13 cellular contexts compared by ENCODE assay signal in the genomic region with DNA sequence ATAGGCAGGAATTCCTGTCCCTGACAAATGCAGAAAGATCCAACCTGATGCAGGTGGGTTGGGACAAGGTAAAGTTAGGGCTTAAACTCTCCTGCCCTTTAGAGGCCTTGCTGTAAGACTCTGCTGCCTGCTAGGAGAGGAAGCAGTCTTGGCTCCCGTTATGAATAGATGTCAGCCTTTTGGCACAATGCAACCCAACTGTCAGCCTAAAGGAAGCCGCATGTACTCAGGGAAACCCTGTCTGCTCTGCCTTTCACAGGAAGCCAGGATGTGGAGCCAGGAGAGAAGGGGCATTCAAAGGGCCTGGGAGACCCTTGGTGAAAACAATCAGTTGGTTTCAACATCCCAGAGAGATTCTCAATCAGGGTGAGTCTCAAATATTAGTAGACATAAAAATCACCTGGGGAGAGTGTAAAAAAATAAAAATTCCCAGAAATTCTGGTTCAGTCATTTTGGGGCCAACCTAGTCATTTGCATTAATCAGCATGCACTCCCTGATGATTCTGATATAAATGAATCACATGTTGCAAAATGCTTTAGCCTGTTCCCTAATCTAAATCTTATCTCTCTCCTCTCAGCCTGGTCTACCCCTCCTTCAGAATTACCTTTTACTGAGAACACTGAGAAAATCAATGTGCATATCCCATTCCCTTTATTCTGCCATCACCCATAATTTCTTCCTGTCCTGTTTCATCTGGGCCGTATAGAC.
DNase-seq lines count a peak whose midpoint lies in the region; ATAC-seq, FAIRE-seq and TF ChIP-seq lines count a peak whose summit lies in the region.
"Had no signal": no experiment of that assay in that cellular context is flagged by ENCODE, and none has a peak within 500 bp of the region (broad histone marks: within the 10 kb centered on the region; RNA-seq: fewer than 3 reads in every experiment).

No MANE protein-coding gene starts in this region.

- intact Hi-C loops in PC-9 (cut with micrococcal nuclease; ENCODE audit: unreplicated experiment): no loop called here
- intact Hi-C loops in esophagus muscularis mucosa (cut with DNase I): no loop called here

- TF ChIP-seq CTCF in PC-9 (conservative IDR thresholded peaks at IDR 0.05): no peak
- TF ChIP-seq CTCF in esophagus muscularis mucosa (IDR thresholded peaks at IDR 0.05): no peak
- no peak for TF ChIP-seq CTCF in omental fat pad (IDR thresholded peaks at IDR 0.05)
- no peak for TF ChIP-seq CTCF in tibial nerve (IDR thresholded peaks at IDR 0.05)

- POLR2A ChIA-PET in PC-9 (lab: Charles Lee; ENCODE audit: unreplicated experiment): no interaction called here

- no peaks in the 10 kb centered on the region for H3K9me2 ChIP-seq in PC-9 (ENCODE audit: insufficient read depth)

- no peaks in the 10 kb centered on the region for H3K9me3 ChIP-seq in PC-9 (ENCODE audit: insufficient read depth, low read depth)
- no peaks in the 10 kb centered on the region for H3K9me3 ChIP-seq in esophagus muscularis mucosa
- no peaks in the 10 kb centered on the region for H3K9me3 ChIP-seq in tibial nerve

- H2AFZ ChIP-seq in PC-9: no peak overlapping the region

- ATAC-seq in omental fat pad (ENCODE audit: low FRiP score) (peak; percentile 37), GM19467 (IDR thresholded peaks at IDR 0.05; ENCODE audit: unreplicated experiment) (no peak)
- ATAC-seq: stimulated activated effector memory CD8-positive, alpha-beta T cell treated with anti-CD3 and anti-CD28 coated beads, Interleukin-12 subunit alpha, Interleukin-12 subunit beta, amount 100 ng/mL, for 72 hours had no signal

- H3K4me1 ChIP-seq in PC-9 (replicated peaks; ENCODE audit: insufficient read depth): peaks cover 50% of the 10 kb centered on the region
- H3K4me1 ChIP-seq in esophagus muscularis mucosa: peaks cover 12 to 21% (median 17%) of the 10 kb centered on the region in 4 donors
- H3K4me1 ChIP-seq in tibial nerve: peaks cover 0 to 22% (median 4%) of the 10 kb centered on the region in 4 donors

- H3K27ac ChIP-seq in PC-9 (peak overlapping the region; percentile 39; the same call in 1 of the 2 replicates), esophagus muscularis mucosa (replicated peaks in 1 of 4) (no peak overlapping the region), tibial nerve (no peak overlapping the region)

- BruUV-seq in PC-9 (replicated peaks; lab: Mats Ljungman, UMichigan): no TSS peak

- no peak for TF ChIP-seq EP300 in esophagus muscularis mucosa (IDR thresholded peaks at IDR 0.05)
- TF ChIP-seq EP300 in tibial nerve (IDR thresholded peaks at IDR 0.05): no peak

- no peaks in the 10 kb centered on the region for H3K79me2 ChIP-seq in PC-9 (ENCODE audit: low read depth)

- no peak overlapping the region for H3K4me2 ChIP-seq in PC-9

- no peaks in the 10 kb centered on the region for H3K36me3 ChIP-seq in PC-9 (ENCODE audit: low read depth)
- H3K36me3 ChIP-seq in esophagus muscularis mucosa: no peaks in the 10 kb centered on the region
- H3K36me3 ChIP-seq in tibial nerve: no peaks in the 10 kb centered on the region

- CTCF ChIA-PET in PC-9 (lab: Charles Lee): no interaction called here

- WGBS in esophagus muscularis mucosa: 27% methylated on average over 3 of the region's 3 CpGs
- WGBS in tibial nerve, 2 donors: 41 to 45% methylated on average over 3 of the region's 3 CpGs

- TF ChIP-seq POLR2A in esophagus muscularis mucosa (IDR thresholded peaks at IDR 0.05; ENCODE audit: low read depth) (no peak), tibial nerve (IDR thresholded peaks at IDR 0.05) (no peak)

- peaks cover 12% of the 10 kb centered on the region for H3F3A ChIP-seq in PC-9 (ENCODE audit: insufficient read depth, low read depth)

- H3K4me3 ChIP-seq in PC-9 (no peak overlapping the region), esophagus muscularis mucosa (no peak overlapping the region), tibial nerve (no peak overlapping the region)

- FAIRE-seq in HTR-8/SVneo (lab: Jason Lieb, UNC): no peak

- H3K27me3 ChIP-seq in PC-9 (ENCODE audit: insufficient read depth, low read depth) (no peaks in the 10 kb centered on the region), esophagus muscularis mucosa (no peaks in the 10 kb centered on the region), tibial nerve (no peaks in the 10 kb centered on the region)

- no peaks in the 10 kb centered on the region for H4K20me1 ChIP-seq in PC-9 (ENCODE audit: insufficient read depth)

- DNase-seq in EL (peak; percentile 25), PC-9 (peak in 1 of 2 experiments; percentile 41), esophagus muscularis mucosa (ENCODE audit: extremely low spot score) (peak; percentile 62), omental fat pad (ENCODE audit: low spot score) (no peak), tibial nerve (ENCODE audit: low spot score in 2 of 2) (no peak), HTR-8/SVneo (ENCODE audit: insufficient read length, low spot score) (no peak), NCI-H524 (lab: John Stamatoyannopoulos, UW) (no peak)
- DNase-seq: activated naive CD8-positive, alpha-beta T cell treated with anti-CD3 and anti-CD28 coated beads, Interleukin-2, amount 10 ng/mL, durations not matched to agents 7 days and 5 days; CD4-positive, CD25-positive, alpha-beta regulatory T cell; NCI-H187 treated with DMSO at 0.1 percent for 48 hours; OCI-M1 had no signal

Comparison
In these comparisons a context has a peak if more than half of its experiments do, and no peak if none do; other contexts are left out.
1. DNase-seq: peak in EL (single experiment) and esophagus muscularis mucosa (single experiment); none in omental fat pad (single experiment), tibial nerve (0 of 2), HTR-8/SVneo (single experiment) and NCI-H524 (0 of 2).